9 cellular contexts compared by ENCODE assay signal in genomic region chr22:43228330-43228729, GRCh38. TPM values are rescaled to one million over a fixed set of nuclear protein-coding genes. Genes with fewer than 3 reads are reported as not detected.
DNase-seq lines count a peak whose midpoint lies in the region; ATAC-seq and TF ChIP-seq lines count a peak whose summit lies in the region.
"Had no signal": no experiment of that assay in that cellular context is flagged by ENCODE, and none has a peak within 500 bp of the region (broad histone marks: within the 10 kb centered on the region; RNA-seq: fewer than 3 reads in every experiment).

No MANE protein-coding gene starts in this region.

- H3K36me3 ChIP-seq in mucosa of descending colon (ENCODE audit: low read depth), result no peaks in the 10 kb centered on the region

- no peaks in the 10 kb centered on the region for H3K9me3 ChIP-seq in mucosa of descending colon

- no peaks in the 10 kb centered on the region for H3K9me3 Mint-ChIP-seq in activated naive CD4-positive, alpha-beta T cell treated with anti-CD3 and anti-CD28 coated beads for 36 hours
- H3K9me3 Mint-ChIP-seq: CD4-positive, alpha-beta T cell had no signal

- peaks cover 2% of the 10 kb centered on the region for H3K4me1 Mint-ChIP-seq in activated naive CD4-positive, alpha-beta T cell treated with anti-CD3 and anti-CD28 coated beads for 36 hours (ENCODE audit: low read depth)

- intact Hi-C loops in activated naive CD4-positive, alpha-beta T cell treated with anti-CD3 and anti-CD28 coated beads for 36 hours (cut with micrococcal nuclease), result no loop called here
- intact Hi-C loops in mucosa of descending colon (cut with DNase I, micrococcal nuclease), result no loop called here

- no peak overlapping the region for H3K27ac Mint-ChIP-seq in activated naive CD4-positive, alpha-beta T cell treated with anti-CD3 and anti-CD28 coated beads for 36 hours
- H3K27ac Mint-ChIP-seq: CD4-positive, alpha-beta T cell had no signal

- CTCF ChIA-PET in activated naive CD4-positive, alpha-beta T cell treated with anti-CD3 and anti-CD28 coated beads for 36 hours (lab: Charles Lee), result interaction anchor here (0.6 to 5.5 kb wide), 5 partner anchors 41 to 523 kb away, joined by 3 to 54 read pairs (median 3); no protein-coding TSS in a partner anchor

- H3K36me3 Mint-ChIP-seq in activated naive CD4-positive, alpha-beta T cell treated with anti-CD3 and anti-CD28 coated beads for 36 hours (ENCODE audit: low read depth), result no peaks in the 10 kb centered on the region

- H3K4me1 ChIP-seq in mucosa of descending colon (ENCODE audit: low read depth), result no peaks in the 10 kb centered on the region

- H3K27me3 Mint-ChIP-seq in activated naive CD4-positive, alpha-beta T cell treated with anti-CD3 and anti-CD28 coated beads for 36 hours (ENCODE audit: low read depth), result no peaks in the 10 kb centered on the region

- no peak for TF ChIP-seq CTCF in mucosa of descending colon (IDR thresholded peaks at IDR 0.05)

- H3K4me3 Mint-ChIP-seq in activated naive CD4-positive, alpha-beta T cell treated with anti-CD3 and anti-CD28 coated beads for 36 hours, result no peak overlapping the region
- H3K4me3 Mint-ChIP-seq: CD4-positive, alpha-beta T cell had no signal

- peak; percentile 10 for DNase-seq in NCI-H2171 treated with DMSO at 0.1 percent for 48 hours (lab: John Stamatoyannopoulos, UW)
- DNase-seq in NCI-H2171 (lab: John Stamatoyannopoulos, UW), result no peak
- peak; percentile 12 for DNase-seq in LHCN-M2 (ENCODE audit: low read depth)
- DNase-seq in activated naive CD4-positive, alpha-beta T cell treated with anti-CD3 and anti-CD28 coated beads for 36 hours, result peak; percentile 58
- peak in 1 of 3 donors; percentile 31 for DNase-seq in mucosa of descending colon
- DNase-seq in NCI-H446 treated with DMSO at 0.1 percent for 48 hours (lab: John Stamatoyannopoulos, UW), result no peak
- no peak for DNase-seq in T1000 (lab: John Stamatoyannopoulos, UW)

- no peak overlapping the region for H3K4me3 ChIP-seq in mucosa of descending colon

- ATAC-seq in mucosa of descending colon, result peak; percentile 21
- ATAC-seq in HG02642 (IDR thresholded peaks at IDR 0.05; ENCODE audit: poor library complexity, unreplicated experiment), result no peak

RNA-seq across cellular contexts. Expression of gene TTLL12, which starts 41.4 kb away (rescaled TPM):
- total RNA-seq in LHCN-M2 (2014; rRNA removed) (52.8 and 58.9 TPM in 2 replicates), mucosa of descending colon (10 to 100 TPM; 47.6 to 95.2 (median 90.1) TPM)
- polyA plus RNA-seq in LHCN-M2 (2012), result 23.6 TPM
- total RNA-seq in activated naive CD4-positive, alpha-beta T cell treated with anti-CD3 and anti-CD28 coated beads for 36 hours, result 10 to 100 TPM; 63.1 to 64.6 TPM

Comparison
In these comparisons a context has a peak if more than half of its experiments do, and no peak if none do; other contexts are left out.
1. DNase-seq: peak in NCI-H2171 treated with DMSO at 0.1 percent for 48 hours (single experiment), LHCN-M2 (single experiment) and activated naive CD4-positive, alpha-beta T cell treated with anti-CD3 and anti-CD28 coated beads for 36 hours (single experiment); none in NCI-H2171 (single experiment), NCI-H446 treated with DMSO at 0.1 percent for 48 hours (single experiment) and T1000 (single experiment).